14 cellular contexts compared by ENCODE assay signal in genomic region chr12:59787610-59788009, GRCh38.
"Had no signal": no experiment of that assay in that cellular context is flagged by ENCODE, and none has a peak within 500 bp of the region (broad histone marks: within the 10 kb centered on the region; RNA-seq: fewer than 3 reads in every experiment).

No MANE protein-coding gene starts in this region.

- H3K27me3 Mint-ChIP-seq: progenitor cell of endocrine pancreas, T-cell had no signal

- H3K27me3 ChIP-seq: adrenal gland, breast epithelium had no signal

- H3K27ac Mint-ChIP-seq: activated naive CD4-positive, alpha-beta T cell treated with anti-CD3 and anti-CD28 coated beads, Interleukin-2, amount 50 U/mL, for 72 hours; nephron; progenitor cell of endocrine pancreas; T-cell had no signal

- H3K27ac ChIP-seq: adrenal gland, breast epithelium, lower lobe of right lung had no signal

- ATAC-seq: esophagus mucosa, lower lobe of right lung, SK-N-SH treated with all-trans-retinoic acid at 6 μM for 48 hours, T-cell had no signal

- H3K9me3 ChIP-seq: adrenal gland, lower lobe of right lung had no signal

- H3K36me3 ChIP-seq: adrenal gland, lower lobe of right lung had no signal

- H3K4me3 Mint-ChIP-seq: nephron, T-cell had no signal

- DNase-seq: activated CD4-positive, alpha-beta T cell treated with anti-CD3 and anti-CD28 coated beads, Interleukin-2, amount 50 U/mL, for 4 hours; activated gamma-delta T cell treated with Interleukin-2 at 50 U/mL for 16 hours; adrenal gland; cerebellar nuclear complex; cortex of kidney; lower lobe of right lung; stimulated activated CD4-positive, alpha-beta T cell treated with anti-CD3 and anti-CD28 coated beads, Interleukin-4, amount 100 ng/mL, for 1 hour; T-cell had no signal

- H3K4me1 Mint-ChIP-seq: nephron, T-cell had no signal

- H3K9me3 Mint-ChIP-seq: nephron had no signal

- H3K4me3 ChIP-seq: adrenal gland, breast epithelium, lower lobe of right lung had no signal
